ENCODE assay signal across 9 cellular contexts in the genomic region with DNA sequence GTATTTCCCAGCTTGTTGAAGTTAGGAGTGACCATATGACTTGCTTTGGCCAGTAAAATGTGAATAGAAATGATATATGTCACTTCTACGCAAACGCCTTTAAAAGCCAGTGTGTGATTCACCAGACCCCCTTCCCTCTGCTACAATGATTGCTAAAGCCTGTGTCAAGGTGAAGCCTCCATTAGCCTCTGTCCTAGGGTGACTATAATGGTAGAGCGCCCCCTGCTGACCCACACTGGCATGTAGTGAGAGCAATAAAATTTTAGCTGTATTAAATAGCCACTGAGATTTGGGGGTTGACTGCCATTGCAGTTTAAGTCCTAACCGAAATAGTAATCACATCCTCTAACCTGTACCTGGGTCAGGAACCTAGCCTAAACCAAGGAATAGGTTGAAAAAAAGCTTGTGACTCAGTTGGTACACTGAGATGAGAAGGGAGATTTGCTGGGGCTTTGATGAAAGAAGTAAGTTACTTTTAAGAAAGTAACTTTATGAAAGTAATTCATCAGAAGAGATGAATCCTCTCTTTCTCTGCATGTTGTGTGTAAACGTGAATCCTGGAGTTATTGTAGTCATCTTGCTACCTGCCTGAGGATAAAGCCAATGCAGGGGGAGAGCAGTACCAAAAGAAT. TPM values are rescaled to one million over a fixed set of nuclear protein-coding genes. Genes with fewer than 3 reads are reported as not detected.
A peak's percentile ranks its signal among the peaks of the same experiment; 100 is the strongest.
DNase-seq lines count a peak whose midpoint lies in the region; ATAC-seq and TF ChIP-seq lines count a peak whose summit lies in the region.
"Had no signal": no experiment of that assay in that cellular context is flagged by ENCODE, and none has a peak within 500 bp of the region (broad histone marks: within the 10 kb centered on the region; RNA-seq: fewer than 3 reads in every experiment).

No MANE protein-coding gene starts in this region.

- no peaks in the 10 kb centered on the region for H3K9me3 Mint-ChIP-seq in activated T-cell treated with anti-CD3 and anti-CD28 coated beads, Interleukin-2, amount 50 U/mL, for 24 hours

- no peaks in the 10 kb centered on the region for H3K4me1 ChIP-seq in thoracic aorta (ENCODE audit: control insufficient read depth in 1 of 2, low read depth in 2 of 2)

- no peaks in the 10 kb centered on the region for H3K36me3 Mint-ChIP-seq in activated T-cell treated with anti-CD3 and anti-CD28 coated beads, Interleukin-2, amount 50 U/mL, for 24 hours (ENCODE audit: low read depth)

- DNase-seq in DMS 273 (lab: John Stamatoyannopoulos, UW; ENCODE audit: unreplicated experiment) = peak; percentile 91
- peak; percentile 28 to 80 for DNase-seq in HL-60 (ENCODE audit: low read depth in 1 of 2, low spot score in 1 of 2)
- peak; percentile 87 for DNase-seq in OCI-M1 (lab: John Stamatoyannopoulos, UW)
- DNase-seq in activated T-cell treated with anti-CD3 and anti-CD28 coated beads, Interleukin-2, amount 50 U/mL, for 24 hours = peak; percentile 85
- peak; percentile 60 for DNase-seq in fibroblast of the conjunctiva (ENCODE audit: low read depth)
- peak; percentile 98 for DNase-seq in omental fat pad (ENCODE audit: low spot score)
- peak; percentile 28 for DNase-seq in thoracic aorta (ENCODE audit: low spot score)

- H3K27ac Mint-ChIP-seq in activated T-cell treated with anti-CD3 and anti-CD28 coated beads, Interleukin-2, amount 50 U/mL, for 24 hours = no peak overlapping the region

- H3K27me3 Mint-ChIP-seq in activated T-cell treated with anti-CD3 and anti-CD28 coated beads, Interleukin-2, amount 50 U/mL, for 24 hours = no peaks in the 10 kb centered on the region

- no peak overlapping the region for H3K4me3 ChIP-seq in HL-60 (replicated peaks; ENCODE audit: insufficient read depth, low read length)
- no peak overlapping the region for H3K4me3 ChIP-seq in thoracic aorta

- H3K4me3 Mint-ChIP-seq in activated T-cell treated with anti-CD3 and anti-CD28 coated beads, Interleukin-2, amount 50 U/mL, for 24 hours = no peak overlapping the region

- H3K4me1 Mint-ChIP-seq in activated T-cell treated with anti-CD3 and anti-CD28 coated beads, Interleukin-2, amount 50 U/mL, for 24 hours (ENCODE audit: low read depth) = peaks cover 9% of the 10 kb centered on the region

- H3K27ac ChIP-seq in HL-60 (replicated peaks) = no peak overlapping the region
- H3K27ac ChIP-seq in thoracic aorta = no peak overlapping the region
- H3K27ac ChIP-seq: epithelial cell of prostate had no signal

- H3K9me3 ChIP-seq in thoracic aorta = no peaks in the 10 kb centered on the region

- H3K27me3 ChIP-seq in HL-60 (ENCODE audit: insufficient read depth, poor library complexity, severe bottlenecking) (no peaks in the 10 kb centered on the region), thoracic aorta (replicated peaks; ENCODE audit: insufficient read depth) (no peaks in the 10 kb centered on the region)

- ATAC-seq in GM21367 (IDR thresholded peaks at IDR 0.05; ENCODE audit: unreplicated experiment) (peak; percentile 92), omental fat pad (ENCODE audit: low FRiP score) (peak; percentile 81), thoracic aorta (ENCODE audit: insufficient number of reproducible peaks, low FRiP score, low read depth) (no peak)

- H3K36me3 ChIP-seq in thoracic aorta = no peaks in the 10 kb centered on the region

- TF ChIP-seq CTCF in HL-60 (IDR thresholded peaks at IDR 0.05; ENCODE audit: insufficient read depth, low read length) (peak; percentile 81), omental fat pad (IDR thresholded peaks at IDR 0.05) (peak in 1 of 3 donors; percentile 40), thoracic aorta (IDR thresholded peaks at IDR 0.05) (peak; percentile 57)

RNA-seq across cellular contexts. Expression of gene GTF2E1, which starts 52.6 kb away (rescaled TPM):
- total RNA-seq in omental fat pad = 10 to 100 TPM in 2 of 4 donors, 1 to 10 TPM in 2; 7.0 to 16.9 (median 11.2) TPM
- total RNA-seq in thoracic aorta = 1 to 10 TPM; 6.6 to 6.8 TPM

RNA-seq across cellular contexts. Expression of gene RABL3, which starts 52.8 kb away (rescaled TPM):
- total RNA-seq in omental fat pad (10 to 100 TPM; 15.3 to 24.3 (median 19.2) TPM), thoracic aorta (10 to 100 TPM; 29.7 to 32.0 TPM)

Comparison
In these comparisons a context has a peak if more than half of its experiments do, and no peak if none do; other contexts are left out.
1. DNase-seq: peak in every context shown above with its lines; median percentile 98 in omental fat pad; 91 in DMS 273; 87 in OCI-M1; 85 in activated T-cell treated with anti-CD3 and anti-CD28 coated beads, Interleukin-2, amount 50 U/mL, for 24 hours; 60 in fibroblast of the conjunctiva; 54 in HL-60; 28 in thoracic aorta.